Comparison of ENCODE assay signal across 27 cellular contexts in genomic region chr1:24619376-24619775, GRCh38. TPM values are rescaled to one million over a fixed set of nuclear protein-coding genes. Genes with fewer than 3 reads are reported as not detected.
DNase-seq lines count a peak whose midpoint lies in the region; ATAC-seq, FAIRE-seq and TF ChIP-seq lines count a peak whose summit lies in the region.
"Had no signal": no experiment of that assay in that cellular context is flagged by ENCODE, and none has a peak within 500 bp of the region (broad histone marks: within the 10 kb centered on the region; RNA-seq: fewer than 3 reads in every experiment).

No MANE protein-coding gene starts in this region.

- no peak for TF ChIP-seq POLR2A in stomach (IDR thresholded peaks at IDR 0.05)

- peak in 10 of 14 donors; percentile 5 to 50 (median 38) for DNase-seq in C1 segment of cervical spinal cord (lab: John Stamatoyannopoulos, UW)
- DNase-seq in amygdala (lab: John Stamatoyannopoulos, UW): peak in 41 of 56 donors; percentile 5 to 74 (median 43)
- peak; percentile 51 to 76 for DNase-seq in hippocampal formation (lab: John Stamatoyannopoulos, UW)
- DNase-seq in posterior cingulate gyrus: peak in 6 of 10 donors; percentile 16 to 90 (median 52)
- no peak for DNase-seq in small intestine
- DNase-seq in stomach: no peak
- no peak for DNase-seq in left cardiac atrium
- DNase-seq in heart right ventricle: no peak
- DNase-seq: activated CD4-positive, alpha-beta T cell treated with anti-CD3 and anti-CD28 coated beads, Interleukin-2, amount 50 U/mL, for 1 hour; activated CD8-positive, alpha-beta memory T cell treated with anti-CD3 and anti-CD28 coated beads, Interleukin-2, amount 50 U/mL, for 48 hours; activated gamma-delta T cell; kidney glomerular epithelial cell; mesendoderm; MM.1S; naive thymus-derived CD8-positive, alpha-beta T cell; NCI-H1436; NCI-H2171; NCI-H774; SHP77 treated with DMSO at 0.1 percent for 48 hours; stimulated activated CD4-positive, alpha-beta T cell treated with anti-CD3 and anti-CD28 coated beads, Interleukin-4, amount 100 ng/mL, for 24 hours; stimulated activated naive CD8-positive, alpha-beta T cell treated with anti-CD3 and anti-CD28 coated beads, Interleukin-15, amount 100 ng/mL, for 72 hours had no signal

- TF ChIP-seq EP300 in stomach (IDR thresholded peaks at IDR 0.05): no peak

- intact Hi-C loops in posterior cingulate gyrus (cut with DNase I): no loop called here
- intact Hi-C loops in stomach (cut with DNase I; ENCODE audit: low total_unique reads): no loop called here
- intact Hi-C loops in left cardiac atrium (cut with DNase I): no loop called here
- intact Hi-C loops in heart right ventricle (cut with DNase I): no loop called here

- H3K36me3 ChIP-seq in small intestine (ENCODE audit: control insufficient read depth in 2 of 2, insufficient read depth in 2 of 2, low read length in 2 of 2): no peaks in the 10 kb centered on the region
- H3K36me3 ChIP-seq in stomach: no peaks in the 10 kb centered on the region
- no peaks in the 10 kb centered on the region for H3K36me3 ChIP-seq in heart right ventricle
- H3K36me3 ChIP-seq: cardiac muscle cell, prostate gland, vagina had no signal

- H3K27ac ChIP-seq in small intestine (ENCODE audit: low read depth in 1 of 2, low read length in 1 of 2) (no peak overlapping the region), stomach (no peak overlapping the region), heart right ventricle (no peak overlapping the region)
- H3K27ac ChIP-seq: C4-2B, cardiac muscle cell, epithelial cell of prostate, prostate gland, vagina had no signal

- TF ChIP-seq CTCF in stomach (IDR thresholded peaks at IDR 0.05) (no peak), heart right ventricle (IDR thresholded peaks at IDR 0.05) (no peak)

- ATAC-seq in left cardiac atrium (no peak), heart right ventricle (no peak)
- ATAC-seq: naive thymus-derived CD8-positive, alpha-beta T cell; stimulated activated naive CD8-positive, alpha-beta T cell treated with anti-CD3 and anti-CD28 coated beads, Interleukin-15, amount 100 ng/mL, for 72 hours had no signal

- H3K4me3 ChIP-seq in small intestine (ENCODE audit: low read depth in 1 of 2, low read length in 2 of 2) (no peak overlapping the region), stomach (no peak overlapping the region), heart right ventricle (no peak overlapping the region)
- H3K4me3 ChIP-seq: cardiac muscle cell, prostate gland, vagina had no signal

- no peak for FAIRE-seq in small intestine (lab: Jason Lieb, UNC)
- FAIRE-seq: GM18507 had no signal

- H3K4me1 ChIP-seq in small intestine (ENCODE audit: control insufficient read depth in 2 of 2, insufficient read depth in 1 of 2, low read depth in 1 of 2, low read length in 1 of 2) (no peaks in the 10 kb centered on the region), stomach (no peaks in the 10 kb centered on the region), heart right ventricle (no peaks in the 10 kb centered on the region)
- H3K4me1 ChIP-seq: prostate gland, vagina had no signal

- 74 to 76% (median 75%) methylated on average over 5 of the region's 5 CpGs for WGBS in small intestine, 3 donors
- WGBS in stomach, 5 donors: 35 to 73% (median 49%) methylated on average over 5 of the region's 5 CpGs
- 65 to 75% methylated on average over 5 of the region's 5 CpGs for WGBS in heart right ventricle, 2 donors

- H3K9me3 ChIP-seq in small intestine (ENCODE audit: control insufficient read depth, low read depth): no peaks in the 10 kb centered on the region
- H3K9me3 ChIP-seq in stomach: no peaks in the 10 kb centered on the region
- peaks cover 0 to 3% (median 0%) of the 10 kb centered on the region in 11 donors for H3K9me3 ChIP-seq in heart right ventricle
- H3K9me3 ChIP-seq: prostate gland, vagina had no signal

- H3K27me3 ChIP-seq in small intestine (ENCODE audit: control insufficient read depth in 2 of 2, insufficient read depth in 2 of 2, low read length in 2 of 2) (no peaks in the 10 kb centered on the region), stomach (no peaks in the 10 kb centered on the region), heart right ventricle (peaks cover 0 to 25% (median 3%) of the 10 kb centered on the region in 7 donors)
- H3K27me3 ChIP-seq: cardiac muscle cell, vagina had no signal

RNA-seq across cellular contexts. Expression of gene SRRM1, which starts 23.7 kb away (rescaled TPM):
- polyA plus RNA-seq in small intestine (10 to 100 TPM; 24.0 to 38.8 (median 29.7) TPM), stomach (10 to 100 TPM; 21.2 to 31.2 (median 28.6) TPM), heart right ventricle (10 to 100 TPM; 26.0 to 83.0 TPM)
- total RNA-seq in stomach (100 to 1,000 TPM; 103 to 149 (median 142) TPM), left cardiac atrium (10 to 100 TPM; 60.4 to 89.9 TPM), heart right ventricle (10 to 100 TPM; 54.4 to 82.9 (median 75.8) TPM)

Comparison
In these comparisons a context has a peak if more than half of its experiments do, and no peak if none do; other contexts are left out.
1. DNase-seq: peak in C1 segment of cervical spinal cord (10 of 14), amygdala (41 of 56), hippocampal formation (2 of 2) and posterior cingulate gyrus (6 of 10); none in small intestine (single experiment), stomach (single experiment), left cardiac atrium (single experiment) and heart right ventricle (0 of 2).